In the genomic region with DNA sequence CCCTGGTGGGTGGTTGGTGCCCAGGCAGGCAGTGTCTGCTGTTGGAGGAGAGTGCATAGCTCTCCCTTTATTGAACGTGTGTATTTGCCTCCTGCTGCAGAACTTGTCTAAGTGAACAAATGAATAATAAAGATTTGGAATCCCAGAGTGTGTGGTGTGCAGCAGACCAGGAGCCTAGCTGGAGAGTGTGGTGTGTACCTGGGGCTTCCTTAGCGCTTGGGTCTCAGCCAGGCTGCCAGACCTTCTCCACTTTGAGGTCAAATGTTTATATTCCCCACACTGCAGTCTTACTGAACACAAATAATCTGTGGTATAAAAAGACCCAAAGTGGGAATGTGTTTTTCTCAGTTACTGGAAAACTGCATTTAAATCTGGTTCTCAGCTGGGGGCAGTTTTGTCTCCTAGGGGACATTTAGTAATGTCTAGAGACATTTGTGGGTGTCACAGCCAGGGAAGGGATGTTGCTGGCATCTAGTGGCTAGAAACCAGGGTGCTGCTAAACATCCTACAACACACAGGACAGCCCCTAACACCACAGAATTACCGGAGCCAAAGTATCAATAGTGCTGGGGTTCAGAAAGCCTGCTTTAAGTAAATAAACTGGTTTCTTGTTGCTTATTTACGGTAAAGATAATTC, we compare ENCODE assay signal across 10 cellular contexts. TPM values are rescaled to one million over a fixed set of nuclear protein-coding genes. Genes with fewer than 3 reads are reported as not detected.
DNase-seq lines count a peak whose midpoint lies in the region; ATAC-seq and TF ChIP-seq lines count a peak whose summit lies in the region.
"Had no signal": no experiment of that assay in that cellular context is flagged by ENCODE, and none has a peak within 500 bp of the region (broad histone marks: within the 10 kb centered on the region; RNA-seq: fewer than 3 reads in every experiment).

No MANE protein-coding gene starts in this region.

- H3K4me1 Mint-ChIP-seq in activated T-cell treated with anti-CD3 and anti-CD28 coated beads, Interleukin-2, amount 50 U/mL, for 24 hours (ENCODE audit: low read depth), result peaks cover 18% of the 10 kb centered on the region
- H3K4me1 Mint-ChIP-seq: mesothelial cell of epicardium had no signal

- TF ChIP-seq CTCF in astrocyte of the spinal cord (IDR thresholded peaks at IDR 0.05; ENCODE audit: low read depth, low read length), result peak; percentile 56
- peak; percentile 38 for TF ChIP-seq CTCF in osteoblast (IDR thresholded peaks at IDR 0.05; ENCODE audit: extremely low read depth, low read depth, low read length)

- TF ChIP-seq RAD21 in Ishikawa (IDR thresholded peaks at IDR 0.05; ENCODE audit: low read depth), result peak; percentile 62

- no peak overlapping the region for H3K4me2 ChIP-seq in osteoblast (ENCODE audit: insufficient read depth, low read length)

- H3K9me3 Mint-ChIP-seq in activated T-cell treated with anti-CD3 and anti-CD28 coated beads, Interleukin-2, amount 50 U/mL, for 24 hours, result no peaks in the 10 kb centered on the region
- H3K9me3 Mint-ChIP-seq: mesothelial cell of epicardium; T-helper 1 cell treated with Interleukin-12 subunit alpha and Interleukin-12 subunit beta and Interleukin-4 antibody, amounts not matched to agents 30 μg/mL and 1 μg/mL, for 36 hours had no signal

- peaks cover 6% of the 10 kb centered on the region for H3K27me3 ChIP-seq in osteoblast (ENCODE audit: insufficient read depth, low read length)

- in situ Hi-C loops in astrocyte of the spinal cord (cut with HindIII; ENCODE audit: low sequenced_read_pairs), result no loop called here

- H3K27me3 Mint-ChIP-seq in activated T-cell treated with anti-CD3 and anti-CD28 coated beads, Interleukin-2, amount 50 U/mL, for 24 hours, result no peaks in the 10 kb centered on the region

- H3K27ac ChIP-seq in osteoblast (ENCODE audit: low read depth, low read length), result no peak overlapping the region

- no peaks in the 10 kb centered on the region for H3K79me2 ChIP-seq in osteoblast (ENCODE audit: insufficient read depth, low read length)

- no peaks in the 10 kb centered on the region for H4K20me1 ChIP-seq in osteoblast (ENCODE audit: insufficient read depth, low read length)

- H3K4me1 ChIP-seq in osteoblast (ENCODE audit: insufficient read depth, low read length), result no peaks in the 10 kb centered on the region

- H3K27ac Mint-ChIP-seq in activated T-cell treated with anti-CD3 and anti-CD28 coated beads, Interleukin-2, amount 50 U/mL, for 24 hours, result no peak overlapping the region
- H3K27ac Mint-ChIP-seq: mesothelial cell of epicardium; T-helper 1 cell treated with Interleukin-12 subunit alpha and Interleukin-12 subunit beta and Interleukin-4 antibody, amounts not matched to agents 30 μg/mL and 1 μg/mL, for 36 hours had no signal

- H3K36me3 Mint-ChIP-seq in activated T-cell treated with anti-CD3 and anti-CD28 coated beads, Interleukin-2, amount 50 U/mL, for 24 hours (ENCODE audit: low read depth), result peaks cover 72% of the 10 kb centered on the region

- no peak overlapping the region for H3K4me3 Mint-ChIP-seq in activated T-cell treated with anti-CD3 and anti-CD28 coated beads, Interleukin-2, amount 50 U/mL, for 24 hours
- H3K4me3 Mint-ChIP-seq: mesothelial cell of epicardium; T-helper 1 cell treated with Interleukin-12 subunit alpha and Interleukin-12 subunit beta and Interleukin-4 antibody, amounts not matched to agents 30 μg/mL and 1 μg/mL, for 36 hours had no signal

- no peak for ATAC-seq in GM19397 (IDR thresholded peaks at IDR 0.05; ENCODE audit: unreplicated experiment)

- H3K4me3 ChIP-seq in astrocyte of the spinal cord (ENCODE audit: low read depth, low read length) (no peak overlapping the region), osteoblast (ENCODE audit: insufficient read depth, low read length) (no peak overlapping the region)

- H3K9me3 ChIP-seq in osteoblast (ENCODE audit: low read depth, low read length), result no peaks in the 10 kb centered on the region

- H2AFZ ChIP-seq in osteoblast (ENCODE audit: low read length), result no peak overlapping the region

- peak; percentile 49 for DNase-seq in NCI-H2107 treated with DMSO at 0.1 percent for 48 hours (lab: John Stamatoyannopoulos, UW; ENCODE audit: unreplicated experiment)
- DNase-seq in NCI-H2107 (lab: John Stamatoyannopoulos, UW), result no peak
- DNase-seq in astrocyte of the spinal cord (ENCODE audit: low read depth, low spot score), result no peak
- DNase-seq in osteoblast (ENCODE audit: insufficient read length, low spot score, missing footprints), result no peak
- no peak for DNase-seq in activated T-cell treated with anti-CD3 and anti-CD28 coated beads, Interleukin-2, amount 50 U/mL, for 24 hours
- DNase-seq in A172 (ENCODE audit: low spot score), result no peak

- H3K36me3 ChIP-seq in osteoblast (ENCODE audit: insufficient read depth, low read length), result no peaks in the 10 kb centered on the region

- TF ChIP-seq EP300 in Ishikawa (IDR thresholded peaks at IDR 0.05; ENCODE audit: borderline replicate concordance), result no peak

TF ChIP-seq in Ishikawa, 13 proteins besides CTCF, POLR2A, EP300 and RAD21:
- TF ChIP-seq TEAD4 (IDR thresholded peaks at IDR 0.05), result no peak
- TF ChIP-seq TAF1 (IDR thresholded peaks at IDR 0.05; ENCODE audit: low read depth), result no peak
- no peak for TF ChIP-seq TCF12 (IDR thresholded peaks at IDR 0.05; ENCODE audit: low read depth)
- no peak for TF ChIP-seq EGR1 (IDR thresholded peaks at IDR 0.05)
- no peak for TF ChIP-seq ZBTB7A (IDR thresholded peaks at IDR 0.05; ENCODE audit: low read depth)
- no peak for TF ChIP-seq FOXM1 (IDR thresholded peaks at IDR 0.05; ENCODE audit: borderline replicate concordance, low read depth)
- TF ChIP-seq, protein P1, sequence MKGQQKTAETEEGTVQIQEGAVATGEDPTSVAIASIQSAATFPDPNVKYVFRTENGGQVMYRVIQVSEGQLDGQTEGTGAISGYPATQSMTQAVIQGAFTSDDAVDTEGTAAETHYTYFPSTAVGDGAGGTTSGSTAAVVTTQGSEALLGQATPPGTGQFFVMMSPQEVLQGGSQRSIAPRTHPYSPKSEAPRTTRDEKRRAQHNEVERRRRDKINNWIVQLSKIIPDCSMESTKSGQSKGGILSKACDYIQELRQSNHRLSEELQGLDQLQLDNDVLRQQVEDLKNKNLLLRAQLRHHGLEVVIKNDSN (IDR thresholded peaks at IDR 0.05), result no peak
- TF ChIP-seq CEBPB (IDR thresholded peaks at IDR 0.05), result no peak
- no peak for TF ChIP-seq CREB1 (IDR thresholded peaks at IDR 0.05; ENCODE audit: low read depth)
- TF ChIP-seq, protein P2, sequence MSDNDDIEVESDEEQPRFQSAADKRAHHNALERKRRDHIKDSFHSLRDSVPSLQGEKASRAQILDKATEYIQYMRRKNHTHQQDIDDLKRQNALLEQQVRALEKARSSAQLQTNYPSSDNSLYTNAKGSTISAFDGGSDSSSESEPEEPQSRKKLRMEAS (IDR thresholded peaks at IDR 0.05), result no peak
- no peak for TF ChIP-seq YY1 (IDR thresholded peaks at IDR 0.05; ENCODE audit: low read depth)
- TF ChIP-seq, protein P3, sequence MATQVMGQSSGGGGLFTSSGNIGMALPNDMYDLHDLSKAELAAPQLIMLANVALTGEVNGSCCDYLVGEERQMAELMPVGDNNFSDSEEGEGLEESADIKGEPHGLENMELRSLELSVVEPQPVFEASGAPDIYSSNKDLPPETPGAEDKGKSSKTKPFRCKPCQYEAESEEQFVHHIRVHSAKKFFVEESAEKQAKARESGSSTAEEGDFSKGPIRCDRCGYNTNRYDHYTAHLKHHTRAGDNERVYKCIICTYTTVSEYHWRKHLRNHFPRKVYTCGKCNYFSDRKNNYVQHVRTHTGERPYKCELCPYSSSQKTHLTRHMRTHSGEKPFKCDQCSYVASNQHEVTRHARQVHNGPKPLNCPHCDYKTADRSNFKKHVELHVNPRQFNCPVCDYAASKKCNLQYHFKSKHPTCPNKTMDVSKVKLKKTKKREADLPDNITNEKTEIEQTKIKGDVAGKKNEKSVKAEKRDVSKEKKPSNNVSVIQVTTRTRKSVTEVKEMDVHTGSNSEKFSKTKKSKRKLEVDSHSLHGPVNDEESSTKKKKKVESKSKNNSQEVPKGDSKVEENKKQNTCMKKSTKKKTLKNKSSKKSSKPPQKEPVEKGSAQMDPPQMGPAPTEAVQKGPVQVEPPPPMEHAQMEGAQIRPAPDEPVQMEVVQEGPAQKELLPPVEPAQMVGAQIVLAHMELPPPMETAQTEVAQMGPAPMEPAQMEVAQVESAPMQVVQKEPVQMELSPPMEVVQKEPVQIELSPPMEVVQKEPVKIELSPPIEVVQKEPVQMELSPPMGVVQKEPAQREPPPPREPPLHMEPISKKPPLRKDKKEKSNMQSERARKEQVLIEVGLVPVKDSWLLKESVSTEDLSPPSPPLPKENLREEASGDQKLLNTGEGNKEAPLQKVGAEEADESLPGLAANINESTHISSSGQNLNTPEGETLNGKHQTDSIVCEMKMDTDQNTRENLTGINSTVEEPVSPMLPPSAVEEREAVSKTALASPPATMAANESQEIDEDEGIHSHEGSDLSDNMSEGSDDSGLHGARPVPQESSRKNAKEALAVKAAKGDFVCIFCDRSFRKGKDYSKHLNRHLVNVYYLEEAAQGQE (IDR thresholded peaks at IDR 0.05; ENCODE audit: low read depth), result no peak
- TF ChIP-seq NFIC (IDR thresholded peaks at IDR 0.05), result no peak

RNA-seq across cellular contexts. Expression of a gene that starts 23.6 kb away (rescaled TPM):
- total RNA-seq in osteoblast, result 5.9 and 6.9 TPM in 2 replicates
- 1.1 and 1.6 TPM in 2 replicates for total RNA-seq in A172 (2014; rRNA removed; shearing (Covaris generic))

RNA-seq across cellular contexts. Expression of a gene that starts 41.2 kb away (rescaled TPM):
- total RNA-seq in osteoblast, result 0.29 TPM in 1 of 2 replicates, not detected in the other
- not detected in 2 replicates for total RNA-seq in A172 (2014; rRNA removed; shearing (Covaris generic))
